Comparison of ENCODE assay signal across 14 cellular contexts in the genomic region with DNA sequence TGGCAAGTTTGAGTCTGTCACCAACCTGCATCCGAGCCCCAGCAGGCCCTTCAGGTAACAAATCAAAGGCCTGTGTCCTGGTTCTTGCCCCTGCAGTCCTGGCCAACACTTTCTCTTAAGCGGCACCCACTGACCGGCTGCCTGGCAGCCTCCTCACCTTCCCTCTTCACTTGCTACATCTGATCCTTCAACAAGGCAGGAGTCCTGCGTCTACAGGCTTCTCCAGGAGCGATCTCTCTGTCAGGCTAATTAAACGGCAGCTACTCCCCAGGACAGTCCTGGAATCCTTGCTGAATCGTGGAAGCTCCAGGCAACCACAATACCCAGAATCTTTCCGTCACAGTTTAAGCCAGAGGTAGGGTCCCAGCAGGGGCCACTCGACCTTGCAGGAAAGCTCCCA. TPM values are rescaled to one million over a fixed set of nuclear protein-coding genes. Genes with fewer than 3 reads are reported as not detected.
DNase-seq lines count a peak whose midpoint lies in the region; ATAC-seq, FAIRE-seq and TF ChIP-seq lines count a peak whose summit lies in the region.
"Had no signal": no experiment of that assay in that cellular context is flagged by ENCODE, and none has a peak within 500 bp of the region (broad histone marks: within the 10 kb centered on the region; RNA-seq: fewer than 3 reads in every experiment).

No MANE protein-coding gene starts in this region.

- no peak overlapping the region for H3K4me3 Mint-ChIP-seq in HFFc6
- H3K4me3 Mint-ChIP-seq in activated T-helper 2 cell treated with anti-CD3 and anti-CD28 coated beads, Interferon-gamma antibody, Interleukin-2, Interleukin-4, amounts not matched to agents 10 μg/mL and 5 μg/mL and 100 μg/mL, durations not matched to agents 14 hours and 24 hours and 36 hours (ENCODE audit: low read depth), result no peak overlapping the region
- H3K4me3 Mint-ChIP-seq: CD8-positive, alpha-beta memory T cell had no signal

- H3K9ac ChIP-seq in keratinocyte (ENCODE audit: control insufficient read depth, extremely low read depth, insufficient read depth, low read length), result no peak overlapping the region

- no peaks in the 10 kb centered on the region for H4K20me1 ChIP-seq in keratinocyte (ENCODE audit: control insufficient read depth, extremely low read depth, insufficient read depth, low read length)

- peak; percentile 26 for FAIRE-seq in keratinocyte (lab: Jason Lieb, UNC)

- H3K4me2 ChIP-seq in keratinocyte (ENCODE audit: control insufficient read depth, extremely low read depth, insufficient read depth, low read depth, low read length), result no peak overlapping the region

- peaks cover 8% of the 10 kb centered on the region for H3K4me1 ChIP-seq in keratinocyte (ENCODE audit: control insufficient read depth, extremely low read depth, insufficient read depth, low read length)
- H3K4me1 ChIP-seq in stomach, result peaks cover 6 to 19% (median 11%) of the 10 kb centered on the region in 4 donors

- peaks cover 1% of the 10 kb centered on the region; the same call in 1 of the 2 replicates for H3K27me3 Mint-ChIP-seq in HFFc6 (ENCODE audit: insufficient read depth)
- peaks cover 25% of the 10 kb centered on the region for H3K27me3 Mint-ChIP-seq in activated T-helper 2 cell treated with anti-CD3 and anti-CD28 coated beads, Interferon-gamma antibody, Interleukin-2, Interleukin-4, amounts not matched to agents 10 μg/mL and 5 μg/mL and 100 μg/mL, durations not matched to agents 14 hours and 24 hours and 36 hours (ENCODE audit: low read depth)

- dilution Hi-C loops in keratinocyte (cut with MboI; ENCODE audit: extremely low pct_ligation_motif_present, low sequenced_read_pairs), result no loop called here

- TF ChIP-seq POLR2A in stomach (IDR thresholded peaks at IDR 0.05), result no peak

- WGBS in stomach, 5 donors, result 83 to 89% (median 87%) methylated on average over 9 of the region's 9 CpGs

- H3K27ac ChIP-seq in keratinocyte (ENCODE audit: control insufficient read depth, insufficient read depth, low read length) (no peak overlapping the region), stomach (no peak overlapping the region)

- H3K27me3 ChIP-seq in keratinocyte (ENCODE audit: control insufficient read depth, extremely low read depth, insufficient read depth, low read length) (no peaks in the 10 kb centered on the region), stomach (peaks cover 0 to 12% (median 0%) of the 10 kb centered on the region in 3 donors)

- TF ChIP-seq EP300 in stomach (IDR thresholded peaks at IDR 0.05), result no peak

- peaks cover 74% of the 10 kb centered on the region for H3K4me1 Mint-ChIP-seq in HFFc6 (ENCODE audit: low read depth)
- no peaks in the 10 kb centered on the region for H3K4me1 Mint-ChIP-seq in activated T-helper 2 cell treated with anti-CD3 and anti-CD28 coated beads, Interferon-gamma antibody, Interleukin-2, Interleukin-4, amounts not matched to agents 10 μg/mL and 5 μg/mL and 100 μg/mL, durations not matched to agents 14 hours and 24 hours and 36 hours (ENCODE audit: low read depth)

- no peaks in the 10 kb centered on the region for H3K9me3 Mint-ChIP-seq in HFFc6
- H3K9me3 Mint-ChIP-seq in activated T-helper 2 cell treated with anti-CD3 and anti-CD28 coated beads, Interferon-gamma antibody, Interleukin-2, Interleukin-4, amounts not matched to agents 10 μg/mL and 5 μg/mL and 100 μg/mL, durations not matched to agents 14 hours and 24 hours and 36 hours, result no peaks in the 10 kb centered on the region
- H3K9me3 Mint-ChIP-seq: CD8-positive, alpha-beta memory T cell had no signal

- 0 out of 2 replicates have a peak, but pooled peaks cover 5% of the 10 kb centered on the region for H3K36me3 Mint-ChIP-seq in HFFc6 (ENCODE audit: low read depth)
- H3K36me3 Mint-ChIP-seq in activated T-helper 2 cell treated with anti-CD3 and anti-CD28 coated beads, Interferon-gamma antibody, Interleukin-2, Interleukin-4, amounts not matched to agents 10 μg/mL and 5 μg/mL and 100 μg/mL, durations not matched to agents 14 hours and 24 hours and 36 hours (ENCODE audit: low read depth), result no peaks in the 10 kb centered on the region
- H3K36me3 Mint-ChIP-seq: CD8-positive, alpha-beta memory T cell had no signal

- peak overlapping the region; percentile 7; the same call in 1 of the 2 replicates for H3K27ac Mint-ChIP-seq in HFFc6
- no peak overlapping the region for H3K27ac Mint-ChIP-seq in activated T-helper 2 cell treated with anti-CD3 and anti-CD28 coated beads, Interferon-gamma antibody, Interleukin-2, Interleukin-4, amounts not matched to agents 10 μg/mL and 5 μg/mL and 100 μg/mL, durations not matched to agents 14 hours and 24 hours and 36 hours

- H3K36me3 ChIP-seq in keratinocyte (ENCODE audit: control insufficient read depth in 2 of 2, extremely low read depth in 1 of 2, insufficient read depth in 2 of 2, low read length in 2 of 2), result no peaks in the 10 kb centered on the region
- no peaks in the 10 kb centered on the region for H3K36me3 ChIP-seq in stomach
- H3K36me3 ChIP-seq: BE2C had no signal

- H3K9me3 ChIP-seq in keratinocyte (ENCODE audit: control insufficient read depth, low read depth, low read length) (no peaks in the 10 kb centered on the region), stomach (no peaks in the 10 kb centered on the region)
- H3K9me3 ChIP-seq: BE2C had no signal

- TF ChIP-seq CTCF in HFFc6 (IDR thresholded peaks at IDR 0.05) (no peak), keratinocyte (optimal IDR thresholded peaks at IDR 0.05 in 1 of 3, IDR thresholded peaks at IDR 0.05 in 1 of 3, conservative IDR thresholded peaks at IDR 0.05 in 1 of 3; ENCODE audit: extremely low read depth in 1 of 3, insufficient read depth in 2 of 3, low read length in 3 of 3) (no peak), stomach (IDR thresholded peaks at IDR 0.05) (no peak)

- no peak overlapping the region for H2AFZ ChIP-seq in keratinocyte (ENCODE audit: control insufficient read depth, low read length)

- DNase-seq in HFFc6, result no peak
- DNase-seq in activated T-helper 2 cell treated with anti-CD3 and anti-CD28 coated beads, Interferon-gamma antibody, Interleukin-2, Interleukin-4, amounts not matched to agents 10 μg/mL and 5 μg/mL and 100 μg/mL, durations not matched to agents 14 hours and 24 hours and 36 hours (ENCODE audit: low spot score), result peak; percentile 2
- no peak for DNase-seq in keratinocyte (ENCODE audit: low read depth, low spot score)
- DNase-seq in stomach, result peak; percentile 19
- no peak for DNase-seq in NCI-H1436 treated with DMSO at 0.1 percent for 48 hours (lab: John Stamatoyannopoulos, UW)
- DNase-seq in inferior parietal cortex (ENCODE audit: extremely low spot score), result no peak
- DNase-seq: NCI-H1092, NCI-H187, NCI-H2171, NCI-H446 treated with DMSO at 0.1 percent for 48 hours, NCI-H748 treated with DMSO at 0.1 percent for 48 hours had no signal

- intact Hi-C loops in activated T-helper 2 cell treated with anti-CD3 and anti-CD28 coated beads, Interferon-gamma antibody, Interleukin-2, Interleukin-4, amounts not matched to agents 10 μg/mL and 5 μg/mL and 100 μg/mL, durations not matched to agents 14 hours and 24 hours and 36 hours (cut with micrococcal nuclease), result no loop called here
- intact Hi-C loops in stomach (cut with DNase I; ENCODE audit: low total_unique reads), result loop anchor here (10.0 kb wide), 1 partner anchor 90 kb away; no protein-coding TSS in a partner anchor

- H3K9me1 ChIP-seq in keratinocyte (ENCODE audit: control insufficient read depth, extremely low read depth, insufficient read depth, low read length), result no peaks in the 10 kb centered on the region

- no peaks in the 10 kb centered on the region for H3K79me2 ChIP-seq in keratinocyte (ENCODE audit: control insufficient read depth, insufficient read depth, low read length)

- no peak for ATAC-seq in GM18868 (IDR thresholded peaks at IDR 0.05; ENCODE audit: unreplicated experiment)

- H3K4me3 ChIP-seq in keratinocyte (ENCODE audit: control insufficient read depth in 2 of 3, extremely low read depth in 1 of 3, insufficient read depth in 2 of 3, low read depth in 1 of 3, low read length in 3 of 3) (no peak overlapping the region), stomach (no peak overlapping the region)

RNA-seq across cellular contexts. Expression of gene GAS6, which starts 41.1 kb away (rescaled TPM):
- total RNA-seq in HFFc6 (2021; fragmentation: NEBNext Ultra II Directional; extraction: Animal tissue kit (Norgen Biotek cat#: 25700)), result 100 to 1,000 TPM; 669 to 813 (median 715) TPM
- 0.14 and 0.32 TPM in 2 replicates for total RNA-seq in activated T-helper 2 cell treated with anti-CD3 and anti-CD28 coated beads, Interferon-gamma antibody, Interleukin-2, Interleukin-4, amounts not matched to agents 10 μg/mL and 5 μg/mL and 100 μg/mL, durations not matched to agents 14 hours and 24 hours and 36 hours
- polyA plus RNA-seq in keratinocyte (163 to 267 TPM (median 166 TPM) in 3 replicates), stomach (100 to 1,000 TPM in 1 of 3 donors, 10 to 100 TPM in 2; 34.7 to 109 (median 62.0) TPM)
- polyA plus RNA-seq in keratinocyte (2011; ENCODE audit: low read depth), result 97.3 TPM
- polyA plus RNA-seq in keratinocyte (2011; cell fraction: cytosol; rRNA removed), result 121 and 265 TPM in 2 replicates
- 353 and 513 TPM in 2 replicates for polyA plus RNA-seq in keratinocyte (2011; cell fraction: nucleus; rRNA removed)
- polyA plus RNA-seq in keratinocyte (2012; ENCODE audit: low replicate concordance), result 57.5 and 273 TPM in 2 replicates
- 77.0 to 179 TPM (median 83.9 TPM) in 3 replicates for polyA minus RNA-seq in keratinocyte
- polyA minus RNA-seq in keratinocyte (2011; cell fraction: cytosol; rRNA and poly(A)+ RNA removed), result 246 TPM
- 176 and 206 TPM in 2 replicates for polyA minus RNA-seq in keratinocyte (2011; cell fraction: nucleus; rRNA and poly(A)+ RNA removed)
- total RNA-seq in stomach, result 100 to 1,000 TPM in 2 of 5 donors, 10 to 100 TPM in 3; 31.4 to 409 (median 93.4) TPM

Comparison
In these comparisons a context has a peak if more than half of its experiments do, and no peak if none do; other contexts are left out.
1. DNase-seq: peak in activated T-helper 2 cell treated with anti-CD3 and anti-CD28 coated beads, Interferon-gamma antibody, Interleukin-2, Interleukin-4, amounts not matched to agents 10 μg/mL and 5 μg/mL and 100 μg/mL, durations not matched to agents 14 hours and 24 hours and 36 hours (single experiment) and stomach (single experiment); none in HFFc6 (single experiment), keratinocyte (single experiment), NCI-H1436 treated with DMSO at 0.1 percent for 48 hours (single experiment) and inferior parietal cortex (single experiment).
2. RNA of gene GAS6, which starts 41.1 kb away (total RNA-seq): 669 to 813 TPM in HFFc6 and 31.4 to 409 TPM in stomach; 0.14 to 0.32 TPM in activated T-helper 2 cell treated with anti-CD3 and anti-CD28 coated beads, Interferon-gamma antibody, Interleukin-2, Interleukin-4, amounts not matched to agents 10 μg/mL and 5 μg/mL and 100 μg/mL, durations not matched to agents 14 hours and 24 hours and 36 hours; every median in the first group is over 10 times any median in the second.